ENCODE assay signal across 8 cellular contexts in genomic region chr7:923108-924041, GRCh38. TPM values are rescaled to one million over a fixed set of nuclear protein-coding genes. Genes with fewer than 3 reads are reported as not detected.
DNase-seq lines count a peak whose midpoint lies in the region; ATAC-seq and FAIRE-seq lines count a peak whose summit lies in the region.

No MANE protein-coding gene starts in this region.

- no peaks in the 10 kb centered on the region for H3K27me3 ChIP-seq in NT2/D1 (ENCODE audit: insufficient read depth, insufficient read length)
- H3K27me3 ChIP-seq in small intestine (ENCODE audit: control insufficient read depth in 2 of 2, insufficient read depth in 2 of 2, low read length in 2 of 2): no peaks in the 10 kb centered on the region

- H3K4me1 ChIP-seq in NT2/D1 (ENCODE audit: insufficient read depth, insufficient read length): peaks cover 16% of the 10 kb centered on the region
- H3K4me1 ChIP-seq in small intestine (ENCODE audit: control insufficient read depth in 2 of 2, insufficient read depth in 1 of 2, low read depth in 1 of 2, low read length in 1 of 2): peaks cover 11 to 21% of the 10 kb centered on the region in 2 donors

- intact Hi-C loops in Right ventricle myocardium inferior (cut with DNase I): loop anchor here (2.0 kb wide), 1 partner anchor 55 kb away; no protein-coding TSS in a partner anchor

- ATAC-seq in GM18520 (IDR thresholded peaks at IDR 0.05; ENCODE audit: unreplicated experiment): peak; percentile 49
- peak; percentile 81 for ATAC-seq in HG02840 (IDR thresholded peaks at IDR 0.05; ENCODE audit: low FRiP score, unreplicated experiment)
- ATAC-seq in Right ventricle myocardium inferior: peak; percentile 40

- DNase-seq in NT2/D1 (ENCODE audit: low read depth, low spot score): no peak
- DNase-seq in activated T-cell treated with anti-CD3 and anti-CD28 coated beads for 24 hours (ENCODE audit: low read depth): peak; percentile 92
- DNase-seq in Right ventricle myocardium inferior (ENCODE audit: missing footprints): peak; percentile 89
- peak; percentile 88 for DNase-seq in small intestine
- no peak for DNase-seq in occipital lobe (lab: John Stamatoyannopoulos, UW)
- no peak for DNase-seq in globus pallidus (ENCODE audit: low spot score)

- WGBS in small intestine, 3 donors: 36 to 45% (median 43%) methylated on average over 25 to 40 of the region's 40 CpGs

- peak overlapping the region; percentile 21 for H3K9ac ChIP-seq in NT2/D1 (ENCODE audit: insufficient read length, low read depth)

- H3K9me3 ChIP-seq in NT2/D1 (ENCODE audit: insufficient read depth, low read length) (no peaks in the 10 kb centered on the region), small intestine (ENCODE audit: control insufficient read depth, low read depth) (no peaks in the 10 kb centered on the region)

- H3K27ac ChIP-seq in small intestine (ENCODE audit: low read depth in 1 of 2, low read length in 1 of 2): peak overlapping the region; percentile 77 to 86

- H3K4me3 ChIP-seq in NT2/D1 (ENCODE audit: insufficient read length, low read depth) (no peak overlapping the region), small intestine (ENCODE audit: low read depth in 1 of 2, low read length in 2 of 2) (peak overlapping the region in 1 of 2 donors; percentile 45)

- H3K36me3 ChIP-seq in NT2/D1 (ENCODE audit: insufficient read depth, insufficient read length, low read length) (no peaks in the 10 kb centered on the region), small intestine (ENCODE audit: control insufficient read depth in 2 of 2, insufficient read depth in 2 of 2, low read length in 2 of 2) (peaks cover 0 to 2% of the 10 kb centered on the region in 2 donors)

- no peak for FAIRE-seq in small intestine (lab: Jason Lieb, UNC)

RNA-seq across cellular contexts. Expression of gene ADAP1, which starts 31.1 kb away (rescaled TPM):
- total RNA-seq in Right ventricle myocardium inferior: 10.0 TPM
- 100 to 1,000 TPM in 2 of 3 donors, 10 to 100 TPM in 1; 69.2 to 113 (median 102) TPM for polyA plus RNA-seq in small intestine
- total RNA-seq in occipital lobe: 32.0 TPM

RNA-seq across cellular contexts. Expression of gene GET4, which starts 47.0 kb away (rescaled TPM):
- total RNA-seq in Right ventricle myocardium inferior (19.1 TPM), occipital lobe (16.2 TPM)
- 10 to 100 TPM; 38.9 to 87.2 (median 71.9) TPM for polyA plus RNA-seq in small intestine

RNA-seq across cellular contexts. Expression of gene COX19, which starts 52.0 kb away (rescaled TPM):
- total RNA-seq in Right ventricle myocardium inferior: 8.2 TPM
- 10 to 100 TPM in 1 of 3 donors, 1 to 10 TPM in 2; 8.9 to 10.6 (median 8.9) TPM for polyA plus RNA-seq in small intestine
- total RNA-seq in occipital lobe: 16.4 TPM

RNA-seq across cellular contexts. Expression of gene CYP2W1, which starts 59.6 kb away (rescaled TPM):
- total RNA-seq in Right ventricle myocardium inferior: not detected
- 1 to 10 TPM in 1 of 3 donors, under 1 TPM in 2; 0.81 to 1.4 (median 0.89) TPM for polyA plus RNA-seq in small intestine
- total RNA-seq in occipital lobe: not detected

Comparison
In these comparisons a context has a peak if more than half of its experiments do, and no peak if none do; other contexts are left out.
1. DNase-seq: peak in activated T-cell treated with anti-CD3 and anti-CD28 coated beads for 24 hours (single experiment), Right ventricle myocardium inferior (single experiment) and small intestine (single experiment); none in NT2/D1 (single experiment), occipital lobe (single experiment) and globus pallidus (single experiment).
2. Peak in every context shown above with its lines, with median percentiles within 50 percentile points of each other: ATAC-seq.